ENCODE assay signal across 17 cellular contexts in genomic region chr7:18384491-18385143, GRCh38.
DNase-seq lines count a peak whose midpoint lies in the region; ATAC-seq and TF ChIP-seq lines count a peak whose summit lies in the region.
"Had no signal": no experiment of that assay in that cellular context is flagged by ENCODE, and none has a peak within 500 bp of the region (broad histone marks: within the 10 kb centered on the region; RNA-seq: fewer than 3 reads in every experiment).

No MANE protein-coding gene starts in this region.

- H3K23ac ChIP-seq in IMR-90 (ENCODE audit: low read depth, low read length), result no peak overlapping the region

- H3K4ac ChIP-seq in IMR-90 (ENCODE audit: low read depth, low read length), result no peak overlapping the region

- intact Hi-C loops in IMR-90 (cut with micrococcal nuclease), result no loop called here
- intact Hi-C loops in left colon (cut with DNase I, micrococcal nuclease), result no loop called here

- H3K36me3 Mint-ChIP-seq in progenitor cell of endocrine pancreas (ENCODE audit: insufficient read depth), result no peaks in the 10 kb centered on the region
- H3K36me3 Mint-ChIP-seq: CD4-positive, alpha-beta memory T cell; stimulated activated memory B cell treated with anti-CD40 and anti-IgM and Interleukin-4, amounts not matched to agents 10 μg/mL and 1 μg/mL and 100 μg/mL, for 72 hours had no signal

- no peak overlapping the region for H3K14ac ChIP-seq in IMR-90 (replicated peaks; ENCODE audit: low read depth, low read length)

- H2BK5ac ChIP-seq in IMR-90 (ENCODE audit: low read depth, low read length, poor library complexity, severe bottlenecking), result no peak overlapping the region

- no peak overlapping the region for H3K4me3 Mint-ChIP-seq in progenitor cell of endocrine pancreas (ENCODE audit: low read depth)
- H3K4me3 Mint-ChIP-seq: CD4-positive, alpha-beta memory T cell; effector memory CD8-positive, alpha-beta T cell; stimulated activated memory B cell treated with anti-CD40 and anti-IgM and Interleukin-4, amounts not matched to agents 10 μg/mL and 1 μg/mL and 100 μg/mL, for 72 hours had no signal

- H3K4me2 ChIP-seq in IMR-90 (ENCODE audit: low read depth, low read length), result no peak overlapping the region

- WGBS in IMR-90 (ENCODE audit: extremely low coverage in 2 of 2, insufficient read length in 1 of 2), 2 experiments, result no CpG with 5 or more reads among the region's 1 CpG

- H3K9me3 ChIP-seq in BE2C (no peaks in the 10 kb centered on the region), IMR-90 (ENCODE audit: control insufficient read depth, insufficient read depth, low read length) (no peaks in the 10 kb centered on the region)
- H3K9me3 ChIP-seq: esophagus squamous epithelium, heart left ventricle, right lobe of liver had no signal

- no peak overlapping the region for H3K4me3 ChIP-seq in BE2C (ENCODE audit: low read depth, low read length)
- H3K4me3 ChIP-seq in IMR-90 (ENCODE audit: insufficient read depth, low read depth, low read length), result no peak overlapping the region
- H3K4me3 ChIP-seq: esophagus squamous epithelium, heart left ventricle, right lobe of liver had no signal

- H3K27ac Mint-ChIP-seq in progenitor cell of endocrine pancreas, result no peak overlapping the region
- H3K27ac Mint-ChIP-seq: CD4-positive, alpha-beta memory T cell; effector memory CD8-positive, alpha-beta T cell; stimulated activated memory B cell treated with anti-CD40 and anti-IgM and Interleukin-4, amounts not matched to agents 10 μg/mL and 1 μg/mL and 100 μg/mL, for 72 hours had no signal

- no TSS peak for BruUV-seq in IMR-90 (replicated peaks; lab: Mats Ljungman, UMichigan)

- peaks cover 2% of the 10 kb centered on the region for H3K4me1 Mint-ChIP-seq in progenitor cell of endocrine pancreas (ENCODE audit: low read depth)
- H3K4me1 Mint-ChIP-seq: CD4-positive, alpha-beta memory T cell had no signal

- H2BK120ac ChIP-seq in IMR-90 (ENCODE audit: low read depth, low read length), result no peak overlapping the region

- TF ChIP-seq POLR2A in IMR-90 (IDR thresholded peaks at IDR 0.05; ENCODE audit: low read depth, low read length), result no peak

- H4K5ac ChIP-seq in IMR-90 (ENCODE audit: low read depth, low read length), result no peak overlapping the region

- H3K27ac ChIP-seq in IMR-90 (ENCODE audit: insufficient read depth, low read length), result no peak overlapping the region
- H3K27ac ChIP-seq: esophagus squamous epithelium, heart left ventricle, right lobe of liver had no signal

- H2AFZ ChIP-seq in IMR-90 (replicated peaks; ENCODE audit: low read length, poor library complexity), result no peak overlapping the region

- 0 out of 2 replicates have a peak overlapping the region, but pooled peaks have one; percentile 21 for H3K56ac ChIP-seq in IMR-90 (ENCODE audit: extremely low read depth, insufficient read depth, low read length)

- H3K27me3 ChIP-seq in BE2C (no peaks in the 10 kb centered on the region), IMR-90 (ENCODE audit: control insufficient read depth, insufficient read depth, low read length) (no peaks in the 10 kb centered on the region)
- H3K27me3 ChIP-seq: esophagus squamous epithelium, heart left ventricle, right lobe of liver had no signal

- H2AK5ac ChIP-seq in IMR-90 (ENCODE audit: low read depth, low read length), result no peak overlapping the region

- POLR2A ChIA-PET in IMR-90 (lab: Charles Lee; ENCODE audit: unreplicated experiment), result no interaction called here

- peaks cover 0 to 3% of the 10 kb centered on the region in 2 experiments; a peak in 1 of 4 replicates for H3K79me1 ChIP-seq in IMR-90 (ENCODE audit: low read depth in 1 of 2, low read length in 2 of 2)

- no peak for TF ChIP-seq RAD21 in IMR-90 (IDR thresholded peaks at IDR 0.05; ENCODE audit: low read length)

- no peak overlapping the region for H4K8ac ChIP-seq in IMR-90 (ENCODE audit: low read depth in 2 of 2, low read length in 2 of 2)

- no peak for TF ChIP-seq CTCF in BE2C (IDR thresholded peaks at IDR 0.05; ENCODE audit: low read depth, low read length)
- no peak for TF ChIP-seq CTCF in IMR-90 (conservative IDR thresholded peaks at IDR 0.05; ENCODE audit: low read depth, low read length)
- no peak for TF ChIP-seq CTCF in progenitor cell of endocrine pancreas (IDR thresholded peaks at IDR 0.05; ENCODE audit: unreplicated experiment)

- no peak overlapping the region for H2BK20ac ChIP-seq in IMR-90 (ENCODE audit: low read depth, low read length)

- no peak overlapping the region for H3K9ac ChIP-seq in IMR-90 (ENCODE audit: low read depth, low read length)

- dilution Hi-C loops in IMR-90 (cut with HindIII; ENCODE audit: low sequenced_read_pairs, unreplicated experiment), result no loop called here

- no peaks in the 10 kb centered on the region for H4K20me1 ChIP-seq in IMR-90 (ENCODE audit: insufficient read depth, low read length)

- no peak overlapping the region for H4K91ac ChIP-seq in IMR-90 (ENCODE audit: insufficient read depth, low read depth, low read length)

- peaks cover 4% of the 10 kb centered on the region for H3K9me1 ChIP-seq in IMR-90 (ENCODE audit: insufficient read depth, low read length)

- H3K27me3 Mint-ChIP-seq in progenitor cell of endocrine pancreas, result no peaks in the 10 kb centered on the region
- H3K27me3 Mint-ChIP-seq: CD4-positive, alpha-beta memory T cell; effector memory CD8-positive, alpha-beta T cell; stimulated activated memory B cell treated with anti-CD40 and anti-IgM and Interleukin-4, amounts not matched to agents 10 μg/mL and 1 μg/mL and 100 μg/mL, for 72 hours had no signal

- H3K36me3 ChIP-seq in BE2C (no peaks in the 10 kb centered on the region), IMR-90 (ENCODE audit: control insufficient read depth, insufficient read depth, low read length) (no peaks in the 10 kb centered on the region)
- H3K36me3 ChIP-seq: esophagus squamous epithelium, heart left ventricle, right lobe of liver had no signal

- DNase-seq in BE2C (peak; percentile 11), IMR-90 (no peak), NCI-H446 treated with DMSO at 0.1 percent for 48 hours (lab: John Stamatoyannopoulos, UW) (peak; percentile 20), fibroblast of gingiva (ENCODE audit: low read depth) (peak; percentile 6), progenitor cell of endocrine pancreas (ENCODE audit: low spot score, unreplicated experiment) (no peak), germinal center (ENCODE audit: low spot score) (no peak), left colon (no peak), T-helper 1 cell (no peak)
- DNase-seq: activated gamma-delta T cell; amygdala; CD4-positive, alpha-beta memory T cell; cerebellar nuclear complex; effector memory CD8-positive, alpha-beta T cell; esophagus squamous epithelium; heart left ventricle; right lobe of liver had no signal

- no peaks in the 10 kb centered on the region for H3K9me3 Mint-ChIP-seq in progenitor cell of endocrine pancreas (ENCODE audit: low read depth)
- H3K9me3 Mint-ChIP-seq: effector memory CD8-positive, alpha-beta T cell; stimulated activated memory B cell treated with anti-CD40 and anti-IgM and Interleukin-4, amounts not matched to agents 10 μg/mL and 1 μg/mL and 100 μg/mL, for 72 hours had no signal

- ATAC-seq in IMR-90 (ENCODE audit: low read depth) (no peak), left colon (no peak)
- ATAC-seq: effector memory CD8-positive, alpha-beta T cell; heart left ventricle; right lobe of liver; stimulated activated memory B cell treated with anti-CD40 and anti-IgM and Interleukin-4, amounts not matched to agents 10 μg/mL and 1 μg/mL and 100 μg/mL, for 72 hours had no signal

- CTCF ChIA-PET in IMR-90 (lab: Yijun Ruan, JAX), result interaction anchor here (0.7 kb wide), 1 partner anchor 123 kb away, joined by 6 read pairs; no protein-coding TSS in a partner anchor

- H3K18ac ChIP-seq in IMR-90 (ENCODE audit: low read depth, low read length), result no peak overlapping the region

- peaks cover 5% of the 10 kb centered on the region for H3K4me1 ChIP-seq in BE2C
- H3K4me1 ChIP-seq in IMR-90 (ENCODE audit: control insufficient read depth, insufficient read depth, low read length), result peaks cover 5% of the 10 kb centered on the region
- H3K4me1 ChIP-seq: right lobe of liver had no signal

- no peak overlapping the region for H2BK15ac ChIP-seq in IMR-90 (ENCODE audit: low read depth, low read length)

- in situ Hi-C loops in IMR-90 (cut with MboI; ENCODE audit: low sequenced_read_pairs), result no loop called here

- H2AK9ac ChIP-seq in IMR-90 (replicated peaks; ENCODE audit: low read depth, low read length, poor library complexity), result no peak overlapping the region

TF ChIP-seq in IMR-90, 13 proteins besides CTCF, POLR2A, EP300 and RAD21:
- TF ChIP-seq FOS (IDR thresholded peaks at IDR 0.05; ENCODE audit: low read depth, low read length) (no peak), RCOR1 (IDR thresholded peaks at IDR 0.05; ENCODE audit: insufficient replicate concordance, low read length) (no peak), RFX5 (IDR thresholded peaks at IDR 0.05; ENCODE audit: low read depth, low read length) (no peak), USF2 (IDR thresholded peaks at IDR 0.05; ENCODE audit: low read depth, low read length) (no peak), SMC3 (IDR thresholded peaks at IDR 0.05; ENCODE audit: low read depth, low read length) (no peak)

Comparison
In these comparisons a context has a peak if more than half of its experiments do, and no peak if none do; other contexts are left out.
1. DNase-seq: peak in BE2C (single experiment), NCI-H446 treated with DMSO at 0.1 percent for 48 hours (single experiment) and fibroblast of gingiva (single experiment); none in IMR-90 (single experiment), progenitor cell of endocrine pancreas (single experiment), germinal center (single experiment), left colon (0 of 2) and T-helper 1 cell (0 of 5).